Comparison of ENCODE assay signal across 8 cellular contexts in the genomic region with DNA sequence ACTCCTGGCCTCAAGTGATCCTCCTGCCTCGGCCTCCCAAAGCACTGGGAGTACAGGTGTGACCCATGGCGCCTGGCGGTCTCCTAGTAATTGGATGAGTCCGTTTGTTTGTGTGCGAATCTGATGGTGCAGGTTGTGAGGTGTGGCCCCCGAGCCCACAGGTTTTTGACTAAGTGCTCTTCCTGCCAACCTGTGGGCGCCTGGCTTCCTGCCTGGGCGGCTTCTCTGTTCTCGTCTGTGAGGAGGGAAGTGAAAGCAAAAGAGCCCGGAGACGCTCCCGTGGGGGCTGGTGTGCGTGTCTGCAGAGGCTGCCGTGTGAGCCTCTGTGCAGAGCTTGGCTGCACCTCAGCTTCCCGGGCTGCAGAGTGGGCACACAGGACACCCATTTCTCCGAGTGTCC. TPM values are rescaled to one million over a fixed set of nuclear protein-coding genes. Genes with fewer than 3 reads are reported as not detected.
DNase-seq lines count a peak whose midpoint lies in the region; ATAC-seq and TF ChIP-seq lines count a peak whose summit lies in the region.

No MANE protein-coding gene starts in this region.

- H3F3A ChIP-seq in PC-3 (ENCODE audit: low read length, unreplicated experiment): no peaks in the 10 kb centered on the region

- peak; percentile 95 for DNase-seq in GM13977 (ENCODE audit: low spot score)
- peak; percentile 77 for DNase-seq in PC-3
- peak; percentile 91 for DNase-seq in activated effector memory CD4-positive, alpha-beta T cell treated with Interleukin-2 at 50 U/mL for 16 hours
- no peak for DNase-seq in left lobe of liver (ENCODE audit: low spot score)
- peak; percentile 71 to 72 for DNase-seq in stimulated activated CD8-positive, alpha-beta memory T cell treated with anti-CD3 and anti-CD28 coated beads, Interleukin-7, amount 100 ng/mL, for 1 hour (ENCODE audit: low read depth in 2 of 2)
- DNase-seq in cerebellar nuclear complex (lab: John Stamatoyannopoulos, UW): no peak

- H3K4me3 ChIP-seq in PC-3 (ENCODE audit: low read length): peak overlapping the region; percentile 48; the same call in 1 of the 2 replicates

- H3K9ac ChIP-seq in PC-3 (ENCODE audit: low read length): no peak overlapping the region

- no peaks in the 10 kb centered on the region for H3K9me3 ChIP-seq in PC-3 (ENCODE audit: low read length)

- POLR2A ChIA-PET in PC-3 (lab: Charles Lee; ENCODE audit: unreplicated experiment): interaction anchor here (0.6 to 0.7 kb wide), 3 partner anchors 50 to 192 kb away, joined by 3 to 24 read pairs (median 9); a partner anchor contains a TSS

- ATAC-seq in HG02840 (IDR thresholded peaks at IDR 0.05; ENCODE audit: low FRiP score, unreplicated experiment) (peak; percentile 46), PC-3 (peak; percentile 48), left lobe of liver (peak; percentile 45), GM19351 (IDR thresholded peaks at IDR 0.05; ENCODE audit: unreplicated experiment) (no peak)

- no peaks in the 10 kb centered on the region for H4K20me1 ChIP-seq in PC-3 (ENCODE audit: low read length)

- no peaks in the 10 kb centered on the region; the same call in 1 of the 2 replicates for H3K4me1 ChIP-seq in PC-3 (ENCODE audit: insufficient read depth, low read length)

- intact Hi-C loops in PC-3 (cut with micrococcal nuclease): no loop called here

- H3K36me3 ChIP-seq in PC-3 (ENCODE audit: low read depth, low read length): no peaks in the 10 kb centered on the region

- H3K4me2 ChIP-seq in PC-3 (ENCODE audit: low read length): peak overlapping the region; percentile 61

- in situ Hi-C loops in GM13977 (cut with MboI; ENCODE audit: low pct_unique_long_range_greater_than_20kb, low sequenced_read_pairs, unreplicated experiment): no loop called here

- no peaks in the 10 kb centered on the region for H3K79me2 ChIP-seq in PC-3 (ENCODE audit: low read length)

- no peaks in the 10 kb centered on the region for H3K9me2 ChIP-seq in PC-3 (replicated peaks; ENCODE audit: low read length)

- no peak for TF ChIP-seq CTCF in GM13977 (IDR thresholded peaks at IDR 0.05; ENCODE audit: extremely low read depth, insufficient read depth, missing control alignments)
- TF ChIP-seq CTCF in PC-3 (conservative IDR thresholded peaks at IDR 0.05; ENCODE audit: low read depth, low read length): no peak

- no peaks in the 10 kb centered on the region for H3K27me3 ChIP-seq in PC-3 (ENCODE audit: low read length)

- no peak overlapping the region for H2AFZ ChIP-seq in PC-3 (ENCODE audit: low read length)

- no peak overlapping the region for H3K27ac ChIP-seq in PC-3 (ENCODE audit: low read length)

- CTCF ChIA-PET in PC-3 (lab: Charles Lee): no interaction called here

- no TSS peak for BruUV-seq in PC-3 (replicated peaks; lab: Mats Ljungman, UMichigan)

RNA-seq across cellular contexts. Expression of a gene that starts 10.0 kb away (rescaled TPM):
- total RNA-seq in PC-3 (2014; rRNA removed): 45.3 and 68.4 TPM in 2 replicates
- 5.1 TPM for total RNA-seq in left lobe of liver

RNA-seq across cellular contexts. Expression of a gene that starts 18.2 kb away (rescaled TPM):
- total RNA-seq in PC-3 (2014; rRNA removed) (335 and 375 TPM in 2 replicates), left lobe of liver (143 TPM)

RNA-seq across cellular contexts. Expression of a gene that starts 26.8 kb away (rescaled TPM):
- 517 and 644 TPM in 2 replicates for total RNA-seq in PC-3 (2014; rRNA removed)
- 247 TPM for total RNA-seq in left lobe of liver

RNA-seq across cellular contexts. Expression of a gene that starts 37.0 kb away (rescaled TPM):
- 27.3 and 31.3 TPM in 2 replicates for total RNA-seq in PC-3 (2014; rRNA removed)
- total RNA-seq in left lobe of liver: 10.4 TPM

RNA-seq across cellular contexts. Expression of a gene that starts 50.5 kb away (rescaled TPM):
- 97.9 and 107 TPM in 2 replicates for total RNA-seq in PC-3 (2014; rRNA removed)
- total RNA-seq in left lobe of liver: 23.2 TPM

Comparison
In these comparisons a context has a peak if more than half of its experiments do, and no peak if none do; other contexts are left out.
1. DNase-seq: peak in GM13977 (single experiment), PC-3 (single experiment), activated effector memory CD4-positive, alpha-beta T cell treated with Interleukin-2 at 50 U/mL for 16 hours (single experiment) and stimulated activated CD8-positive, alpha-beta memory T cell treated with anti-CD3 and anti-CD28 coated beads, Interleukin-7, amount 100 ng/mL, for 1 hour (2 of 2); none in left lobe of liver (single experiment) and cerebellar nuclear complex (0 of 2).